8 cellular contexts compared by ENCODE assay signal in the genomic region with DNA sequence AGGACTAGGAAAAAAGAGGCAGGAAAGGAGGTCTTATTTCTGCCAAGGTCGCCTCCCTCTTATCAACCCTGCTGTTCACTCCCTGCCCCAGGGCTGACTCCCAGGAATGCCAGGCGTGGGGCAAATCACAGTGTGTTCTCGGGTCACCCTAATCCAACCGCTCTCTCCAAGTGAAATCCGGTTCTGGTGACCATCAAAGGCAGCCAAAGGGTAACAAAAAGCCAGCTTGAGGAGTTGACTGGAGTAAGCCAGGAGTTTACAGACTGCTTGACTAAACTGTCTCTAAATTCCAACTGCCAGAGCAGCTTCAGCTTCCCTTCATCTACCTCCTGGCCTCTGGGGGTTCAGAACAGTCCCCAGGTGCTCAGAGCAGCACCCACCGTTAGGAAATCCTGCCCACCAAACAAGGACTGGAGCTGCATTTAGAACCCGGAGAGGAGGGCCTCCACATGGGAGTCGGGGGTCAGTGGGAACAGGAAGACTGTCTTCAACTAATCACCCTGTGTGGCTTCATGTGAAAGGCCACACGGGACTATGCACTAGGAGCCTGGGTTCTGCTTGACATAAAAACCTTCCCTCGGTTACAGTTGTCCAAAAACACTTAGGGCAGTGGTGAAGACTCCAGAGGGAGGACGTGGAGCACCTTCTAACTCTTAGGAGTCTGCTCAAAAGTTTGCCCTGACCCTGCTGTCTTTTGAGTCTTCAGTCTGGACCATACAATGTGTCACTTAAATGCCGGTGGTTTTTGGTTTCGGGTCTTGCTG. TPM values are rescaled to one million over a fixed set of nuclear protein-coding genes. Genes with fewer than 3 reads are reported as not detected.
A peak's percentile ranks its signal among the peaks of the same experiment; 100 is the strongest.
DNase-seq lines count a peak whose midpoint lies in the region; ATAC-seq and TF ChIP-seq lines count a peak whose summit lies in the region.

No MANE protein-coding gene starts in this region.

- CTCF ChIA-PET in Caco-2 (lab: Charles Lee): interaction anchor here (0.7 kb wide), 1 partner anchor 31 kb away, joined by 3 read pairs; no protein-coding TSS in a partner anchor

- intact Hi-C loops in Caco-2 (cut with micrococcal nuclease; ENCODE audit: unreplicated experiment): no loop called here
- intact Hi-C loops in dendritic cell treated with granulocyte-macrophage colony-stimulating factor and Interleukin-4, amounts not matched to agents 40 ng/mL and 50 ng/mL, for 4 days (cut with micrococcal nuclease): no loop called here

- H3K4me1 ChIP-seq in Caco-2: peaks cover 16% of the 10 kb centered on the region

- H3K36me3 ChIP-seq in Caco-2 (ENCODE audit: control insufficient read depth, insufficient read depth, low read length): no peaks in the 10 kb centered on the region; the same call in 1 of the 2 replicates

- H3K4me3 ChIP-seq in Caco-2 (ENCODE audit: low read depth, low read length) (peak overlapping the region; percentile 64), NB4 (ENCODE audit: low read depth, low read length) (peak overlapping the region; percentile 54)

- ATAC-seq in HG02938 (IDR thresholded peaks at IDR 0.05; ENCODE audit: unreplicated experiment) (no peak), GM21529 (IDR thresholded peaks at IDR 0.05; ENCODE audit: unreplicated experiment) (no peak), HG02588 (IDR thresholded peaks at IDR 0.05; ENCODE audit: unreplicated experiment) (no peak)

- H3K9me3 Mint-ChIP-seq in Caco-2 (ENCODE audit: unreplicated experiment) (no peaks in the 10 kb centered on the region), osteocyte (ENCODE audit: unreplicated experiment) (no peaks in the 10 kb centered on the region)
- no peaks in the 10 kb centered on the region for H3K9me3 Mint-ChIP-seq in dendritic cell treated with granulocyte-macrophage colony-stimulating factor and Interleukin-4, amounts not matched to agents 40 ng/mL and 50 ng/mL, for 4 days

- H3K36me3 Mint-ChIP-seq in Caco-2 (ENCODE audit: insufficient read depth, unreplicated experiment) (peaks cover 24% of the 10 kb centered on the region), osteocyte (ENCODE audit: unreplicated experiment) (no peaks in the 10 kb centered on the region)
- peaks cover 33% of the 10 kb centered on the region for H3K36me3 Mint-ChIP-seq in dendritic cell treated with granulocyte-macrophage colony-stimulating factor and Interleukin-4, amounts not matched to agents 40 ng/mL and 50 ng/mL, for 4 days (ENCODE audit: low read depth)

- H3K9me3 ChIP-seq in Caco-2: no peaks in the 10 kb centered on the region

- H3K4me3 Mint-ChIP-seq in Caco-2 (ENCODE audit: unreplicated experiment) (peak overlapping the region; percentile 87), osteocyte (ENCODE audit: unreplicated experiment) (peak overlapping the region; percentile 80)
- H3K4me3 Mint-ChIP-seq in dendritic cell treated with granulocyte-macrophage colony-stimulating factor and Interleukin-4, amounts not matched to agents 40 ng/mL and 50 ng/mL, for 4 days: peak overlapping the region; percentile 76

- TF ChIP-seq POLR2A in NB4 (IDR thresholded peaks at IDR 0.05; ENCODE audit: extremely low read depth, insufficient read length): no peak

- DNase-seq in Caco-2 (peak; percentile 39 to 62), NB4 (ENCODE audit: low read depth) (no peak), osteocyte (ENCODE audit: extremely low spot score, unreplicated experiment) (no peak), HPDE6-E6E7 (ENCODE audit: extremely low spot score) (no peak)

- POLR2A ChIA-PET in Caco-2 (lab: Charles Lee): no interaction called here

- H3K27me3 Mint-ChIP-seq in Caco-2 (ENCODE audit: insufficient read depth, unreplicated experiment): no peaks in the 10 kb centered on the region
- no peaks in the 10 kb centered on the region for H3K27me3 Mint-ChIP-seq in dendritic cell treated with granulocyte-macrophage colony-stimulating factor and Interleukin-4, amounts not matched to agents 40 ng/mL and 50 ng/mL, for 4 days
- no peaks in the 10 kb centered on the region for H3K27me3 Mint-ChIP-seq in osteocyte (ENCODE audit: unreplicated experiment)

- H3K4me1 Mint-ChIP-seq in Caco-2 (ENCODE audit: low read depth, unreplicated experiment): peaks cover 24% of the 10 kb centered on the region
- H3K4me1 Mint-ChIP-seq in dendritic cell treated with granulocyte-macrophage colony-stimulating factor and Interleukin-4, amounts not matched to agents 40 ng/mL and 50 ng/mL, for 4 days (ENCODE audit: low read depth): peaks cover 50% of the 10 kb centered on the region
- peaks cover 33% of the 10 kb centered on the region for H3K4me1 Mint-ChIP-seq in osteocyte (ENCODE audit: unreplicated experiment)

- H3K27me3 ChIP-seq in Caco-2 (replicated peaks; ENCODE audit: control insufficient read depth, insufficient read depth, low read length): no peaks in the 10 kb centered on the region

- peak overlapping the region; percentile 96 for H3K27ac Mint-ChIP-seq in Caco-2 (ENCODE audit: unreplicated experiment)
- H3K27ac Mint-ChIP-seq in dendritic cell treated with granulocyte-macrophage colony-stimulating factor and Interleukin-4, amounts not matched to agents 40 ng/mL and 50 ng/mL, for 4 days: peak overlapping the region; percentile 96
- H3K27ac Mint-ChIP-seq in osteocyte (ENCODE audit: unreplicated experiment): peak overlapping the region; percentile 95

- BruUV-seq in Caco-2 (replicated peaks; lab: Mats Ljungman, UMichigan): no TSS peak

- no peak for TF ChIP-seq CTCF in Caco-2 (IDR thresholded peaks at IDR 0.05; ENCODE audit: insufficient read depth in 1 of 2, low read depth in 1 of 2, low read length in 1 of 2, severe bottlenecking in 1 of 2, unreplicated experiment in 1 of 2)
- no peak for TF ChIP-seq CTCF in NB4 (IDR thresholded peaks at IDR 0.05; ENCODE audit: low read depth, low read length)
- no peak for TF ChIP-seq CTCF in osteocyte (IDR thresholded peaks at IDR 0.05)

RNA-seq across cellular contexts. Expression of gene TTC7A, which starts 1.2 kb away (rescaled TPM):
- 58.7 and 60.0 TPM in 2 replicates for total RNA-seq in Caco-2 (2022)
- 17.8 and 20.0 TPM in 2 replicates for total RNA-seq in osteocyte

RNA-seq across cellular contexts. Expression of gene MCFD2, which starts 24.2 kb away (rescaled TPM):
- total RNA-seq in Caco-2 (2022) (142 and 156 TPM in 2 replicates), osteocyte (97.6 and 106 TPM in 2 replicates)

Comparison
In these comparisons a context has a peak if more than half of its experiments do, and no peak if none do; other contexts are left out.
1. DNase-seq: peak in Caco-2 (2 of 2); none in NB4 (single experiment), osteocyte (single experiment) and HPDE6-E6E7 (single experiment).
2. Peak in every context shown above with its lines, with median percentiles within 50 percentile points of each other: H3K27ac Mint-ChIP-seq and H3K4me3 Mint-ChIP-seq.